2 cellular contexts compared by ENCODE assay signal in genomic region chr17:27644586-27644985, GRCh38.
TF ChIP-seq lines count a peak whose summit lies in the region.

No MANE protein-coding gene starts in this region.

TF ChIP-seq in GM12878, 131 proteins besides CTCF, POLR2A, EP300 and RAD21:
- no peak for TF ChIP-seq CREM (IDR thresholded peaks at IDR 0.05; ENCODE audit: low read depth)
- TF ChIP-seq PKNOX1 (IDR thresholded peaks at IDR 0.05) = no peak
- TF ChIP-seq USF2 (IDR thresholded peaks at IDR 0.05; ENCODE audit: borderline replicate concordance, low read depth, low read length) = no peak
- no peak for TF ChIP-seq BRCA1 (IDR thresholded peaks at IDR 0.05; ENCODE audit: low read depth, low read length)
- TF ChIP-seq, protein P1, sequence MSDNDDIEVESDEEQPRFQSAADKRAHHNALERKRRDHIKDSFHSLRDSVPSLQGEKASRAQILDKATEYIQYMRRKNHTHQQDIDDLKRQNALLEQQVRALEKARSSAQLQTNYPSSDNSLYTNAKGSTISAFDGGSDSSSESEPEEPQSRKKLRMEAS (IDR thresholded peaks at IDR 0.05; ENCODE audit: low read depth, low read length) = no peak
- TF ChIP-seq, protein P2, sequence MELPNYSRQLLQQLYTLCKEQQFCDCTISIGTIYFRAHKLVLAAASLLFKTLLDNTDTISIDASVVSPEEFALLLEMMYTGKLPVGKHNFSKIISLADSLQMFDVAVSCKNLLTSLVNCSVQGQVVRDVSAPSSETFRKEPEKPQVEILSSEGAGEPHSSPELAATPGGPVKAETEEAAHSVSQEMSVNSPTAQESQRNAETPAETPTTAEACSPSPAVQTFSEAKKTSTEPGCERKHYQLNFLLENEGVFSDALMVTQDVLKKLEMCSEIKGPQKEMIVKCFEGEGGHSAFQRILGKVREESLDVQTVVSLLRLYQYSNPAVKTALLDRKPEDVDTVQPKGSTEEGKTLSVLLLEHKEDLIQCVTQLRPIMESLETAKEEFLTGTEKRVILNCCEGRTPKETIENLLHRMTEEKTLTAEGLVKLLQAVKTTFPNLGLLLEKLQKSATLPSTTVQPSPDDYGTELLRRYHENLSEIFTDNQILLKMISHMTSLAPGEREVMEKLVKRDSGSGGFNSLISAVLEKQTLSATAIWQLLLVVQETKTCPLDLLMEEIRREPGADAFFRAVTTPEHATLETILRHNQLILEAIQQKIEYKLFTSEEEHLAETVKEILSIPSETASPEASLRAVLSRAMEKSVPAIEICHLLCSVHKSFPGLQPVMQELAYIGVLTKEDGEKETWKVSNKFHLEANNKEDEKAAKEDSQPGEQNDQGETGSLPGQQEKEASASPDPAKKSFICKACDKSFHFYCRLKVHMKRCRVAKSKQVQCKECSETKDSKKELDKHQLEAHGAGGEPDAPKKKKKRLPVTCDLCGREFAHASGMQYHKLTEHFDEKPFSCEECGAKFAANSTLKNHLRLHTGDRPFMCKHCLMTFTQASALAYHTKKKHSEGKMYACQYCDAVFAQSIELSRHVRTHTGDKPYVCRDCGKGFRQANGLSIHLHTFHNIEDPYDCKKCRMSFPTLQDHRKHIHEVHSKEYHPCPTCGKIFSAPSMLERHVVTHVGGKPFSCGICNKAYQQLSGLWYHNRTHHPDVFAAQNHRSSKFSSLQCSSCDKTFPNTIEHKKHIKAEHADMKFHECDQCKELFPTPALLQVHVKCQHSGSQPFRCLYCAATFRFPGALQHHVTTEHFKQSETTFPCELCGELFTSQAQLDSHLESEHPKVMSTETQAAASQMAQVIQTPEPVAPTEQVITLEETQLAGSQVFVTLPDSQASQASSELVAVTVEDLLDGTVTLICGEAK (IDR thresholded peaks at IDR 0.05; ENCODE audit: borderline replicate concordance) = no peak
- TF ChIP-seq, protein P3, sequence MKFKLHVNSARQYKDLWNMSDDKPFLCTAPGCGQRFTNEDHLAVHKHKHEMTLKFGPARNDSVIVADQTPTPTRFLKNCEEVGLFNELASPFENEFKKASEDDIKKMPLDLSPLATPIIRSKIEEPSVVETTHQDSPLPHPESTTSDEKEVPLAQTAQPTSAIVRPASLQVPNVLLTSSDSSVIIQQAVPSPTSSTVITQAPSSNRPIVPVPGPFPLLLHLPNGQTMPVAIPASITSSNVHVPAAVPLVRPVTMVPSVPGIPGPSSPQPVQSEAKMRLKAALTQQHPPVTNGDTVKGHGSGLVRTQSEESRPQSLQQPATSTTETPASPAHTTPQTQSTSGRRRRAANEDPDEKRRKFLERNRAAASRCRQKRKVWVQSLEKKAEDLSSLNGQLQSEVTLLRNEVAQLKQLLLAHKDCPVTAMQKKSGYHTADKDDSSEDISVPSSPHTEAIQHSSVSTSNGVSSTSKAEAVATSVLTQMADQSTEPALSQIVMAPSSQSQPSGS (IDR thresholded peaks at IDR 0.05; ENCODE audit: low read length) = no peak
- no peak for TF ChIP-seq HDAC2 (IDR thresholded peaks at IDR 0.05)
- no peak for TF ChIP-seq IRF3 (IDR thresholded peaks at IDR 0.05)
TF ChIP-seq in GM12878: peak in this region for 0.

TF ChIP-seq in HepG2, 621 proteins besides CTCF, POLR2A, EP300 and RAD21:
- TF ChIP-seq CREB1 (IDR thresholded peaks at IDR 0.05) (no peak), CREB1 (CRISPR knock-in tag; IDR thresholded peaks at IDR 0.05) (no peak), HHEX (CRISPR knock-in tag; IDR thresholded peaks at IDR 0.05) (0 out of 2 replicates have a peak, but pooled peaks have one; percentile 13)
